ENCODE assay signal across 8 cellular contexts in genomic region chr9:81690251-81690851, GRCh38. TPM values are rescaled to one million over a fixed set of nuclear protein-coding genes. Genes with fewer than 3 reads are reported as not detected.
DNase-seq lines count a peak whose midpoint lies in the region; ATAC-seq lines count a peak whose summit lies in the region.

No MANE protein-coding gene starts in this region.

- H3K27ac ChIP-seq in GM23248: peak overlapping the region; percentile 46; the same call in 1 of the 2 replicates
- no peak overlapping the region for H3K27ac ChIP-seq in ectodermal cell (ENCODE audit: insufficient read depth, low read depth, low read length, poor library complexity, severe bottlenecking)

- peak overlapping the region; percentile 87 for H3K4me2 ChIP-seq in GM23248 (ENCODE audit: unreplicated experiment)

- H3K9me3 ChIP-seq in GM23248 (ENCODE audit: low read depth) (no peaks in the 10 kb centered on the region), ectodermal cell (ENCODE audit: control insufficient read depth, low read length) (no peaks in the 10 kb centered on the region), mucosa of stomach (ENCODE audit: control insufficient read depth, low read length) (no peaks in the 10 kb centered on the region)

- H3K27me3 ChIP-seq in GM23248 (replicated peaks; ENCODE audit: insufficient read depth): peaks cover 20% of the 10 kb centered on the region
- peaks cover 22% of the 10 kb centered on the region for H3K27me3 ChIP-seq in ectodermal cell (ENCODE audit: control insufficient read depth, insufficient read depth, low read length, poor library complexity, severe bottlenecking)
- no peaks in the 10 kb centered on the region for H3K27me3 ChIP-seq in mucosa of stomach (ENCODE audit: control insufficient read depth, insufficient read depth, low read length)

- peak overlapping the region; percentile 64 for H3K9ac ChIP-seq in GM23248
- H3K9ac ChIP-seq in mucosa of stomach (ENCODE audit: low read length): peak overlapping the region; percentile 62

- H3K4me1 ChIP-seq in GM23248 (ENCODE audit: insufficient read depth): peaks cover 23% of the 10 kb centered on the region
- peaks cover 16% of the 10 kb centered on the region for H3K4me1 ChIP-seq in ectodermal cell (ENCODE audit: control insufficient read depth, insufficient read depth, low read length)
- peaks cover 24% of the 10 kb centered on the region for H3K4me1 ChIP-seq in mucosa of stomach (ENCODE audit: control insufficient read depth, insufficient read depth, low read length)

- in situ Hi-C loops in GM23248 (cut with MboI): loop anchor here (10.0 kb wide), 1 partner anchor 154 kb away; no protein-coding TSS in a partner anchor

- H4K20me1 ChIP-seq in GM23248 (ENCODE audit: insufficient read depth): no peaks in the 10 kb centered on the region

- 6 to 7% methylated on average over 23 of the region's 23 CpGs for WGBS in GM23248 (ENCODE audit: low coverage in 1 of 2, low lambda C conversion rate in 2 of 2, missing lambda C conversion rate in 2 of 2), 2 experiments
- WGBS in ectodermal cell, 2 experiments: 1% methylated on average over 19 to 23 of the region's 23 CpGs

- H3K36me3 ChIP-seq in GM23248 (ENCODE audit: low read depth) (no peaks in the 10 kb centered on the region), ectodermal cell (ENCODE audit: control insufficient read depth, insufficient read depth, low read length) (no peaks in the 10 kb centered on the region), mucosa of stomach (ENCODE audit: control insufficient read depth, insufficient read depth, low read length) (no peaks in the 10 kb centered on the region)

- H3K4me3 ChIP-seq in GM23248 (peak overlapping the region; percentile 90), ectodermal cell (ENCODE audit: insufficient read depth, low read depth, low read length) (peak overlapping the region; percentile 40), mucosa of stomach (ENCODE audit: low read length) (peak overlapping the region; percentile 31)

- peaks cover 7% of the 10 kb centered on the region; the same call in 1 of the 2 replicates for H3F3A ChIP-seq in GM23248 (ENCODE audit: insufficient read depth)

- peak overlapping the region; percentile 75 for H2AFZ ChIP-seq in GM23248

- DNase-seq in GM23248 (peak; percentile 46), NCI-H69 (lab: John Stamatoyannopoulos, UW) (peak; percentile 86), NCI-H2227 treated with DMSO at 0.1 percent for 48 hours (lab: John Stamatoyannopoulos, UW) (no peak)
- DNase-seq in activated effector memory CD4-positive, alpha-beta T cell treated with Interleukin-2 at 50 U/mL for 16 hours: no peak

- peaks cover 22% of the 10 kb centered on the region for H3K79me2 ChIP-seq in GM23248 (ENCODE audit: insufficient read depth)

- ATAC-seq in GM21367 (IDR thresholded peaks at IDR 0.05; ENCODE audit: unreplicated experiment) (no peak), GM18868 (IDR thresholded peaks at IDR 0.05; ENCODE audit: unreplicated experiment) (no peak)

- no peaks in the 10 kb centered on the region for H3K9me2 ChIP-seq in GM23248 (ENCODE audit: insufficient read depth)

RNA-seq across cellular contexts. Expression of gene TLE1, which starts 1.0 kb away (rescaled TPM):
- total RNA-seq in GM23248 (2014; rRNA removed; shearing (Covaris generic)): 14.4 and 16.7 TPM in 2 replicates
- 6.4 TPM in 2 replicates for polyA plus RNA-seq in GM23248 (2016; fragmentation: Nextera tagmentation; extraction: Ambion mirVana)
- 110 TPM for polyA plus RNA-seq in ectodermal cell (2013, experiment 1 of 4)
- polyA plus RNA-seq in ectodermal cell (2013, experiment 2 of 4): 148 TPM
- 102 TPM for polyA plus RNA-seq in ectodermal cell (2013, experiment 3 of 4)
- 120 TPM for polyA plus RNA-seq in ectodermal cell (2013, experiment 4 of 4)

Comparison
In these comparisons a context has a peak if more than half of its experiments do, and no peak if none do; other contexts are left out.
1. DNase-seq: peak in GM23248 (single experiment) and NCI-H69 (single experiment); none in activated effector memory CD4-positive, alpha-beta T cell treated with Interleukin-2 at 50 U/mL for 16 hours (single experiment) and NCI-H2227 treated with DMSO at 0.1 percent for 48 hours (single experiment).
2. H3K4me3 ChIP-seq: peak in every context shown above with its lines; median percentile 90 in GM23248; 40 in ectodermal cell; 31 in mucosa of stomach.